In the genomic region with DNA sequence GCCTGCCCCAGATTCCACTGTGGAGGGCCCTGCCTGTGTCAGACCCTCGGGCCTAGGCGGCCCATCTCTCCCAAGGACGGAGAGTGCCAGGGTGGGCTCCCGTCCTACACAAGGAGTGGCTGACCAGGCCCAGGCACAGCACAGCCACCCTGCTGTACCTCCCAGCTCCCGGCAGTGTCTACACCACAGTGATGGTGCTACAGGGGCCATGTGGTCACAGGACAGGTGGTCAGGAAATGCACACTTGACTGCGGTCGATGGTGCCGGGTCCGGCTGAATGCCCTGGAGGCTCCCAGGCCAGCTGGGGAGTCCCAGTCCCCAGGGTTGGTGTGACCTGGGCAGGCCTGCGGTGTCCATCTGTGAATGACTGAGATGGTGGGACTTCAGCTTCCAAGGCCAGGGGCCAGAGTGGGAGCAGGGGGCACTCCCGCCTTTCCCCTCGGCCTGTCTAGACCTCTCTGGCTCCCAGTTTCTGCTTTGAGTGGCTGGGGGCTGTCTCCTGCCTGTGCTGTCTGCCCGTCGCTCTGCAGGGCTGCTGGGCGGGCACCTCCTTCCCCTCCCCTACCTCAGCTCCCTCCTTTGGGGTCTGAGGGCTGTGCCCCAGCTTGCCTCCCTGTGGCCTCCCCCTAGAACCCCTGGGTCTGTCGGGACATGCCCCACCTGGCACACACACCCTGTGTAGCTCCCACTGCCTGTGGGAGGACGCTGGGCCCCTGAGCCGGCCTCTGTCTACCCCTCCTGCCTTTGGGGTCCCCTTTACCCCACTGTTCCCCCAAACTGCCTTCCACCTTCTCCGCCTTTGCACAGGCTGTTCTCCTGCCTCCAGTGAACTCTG, we compare ENCODE assay signal across 17 cellular contexts. TPM values are rescaled to one million over a fixed set of nuclear protein-coding genes. Genes with fewer than 3 reads are reported as not detected.
DNase-seq lines count a peak whose midpoint lies in the region; ATAC-seq and TF ChIP-seq lines count a peak whose summit lies in the region.
"Had no signal": no experiment of that assay in that cellular context is flagged by ENCODE, and none has a peak within 500 bp of the region (broad histone marks: within the 10 kb centered on the region; RNA-seq: fewer than 3 reads in every experiment).

No MANE protein-coding gene starts in this region.

- H3K4me3 ChIP-seq in CD4-positive, CD25-positive, alpha-beta regulatory T cell (ENCODE audit: low read depth, low read length) = no peak overlapping the region
- H3K4me3 ChIP-seq in H7 (ENCODE audit: insufficient read depth, low read depth, low read length) = no peak overlapping the region
- H3K4me3 ChIP-seq: pancreas, suprapubic skin had no signal

- H3K9me3 ChIP-seq in CD4-positive, CD25-positive, alpha-beta regulatory T cell (ENCODE audit: control insufficient read depth in 2 of 2, low read length in 2 of 2) = no peaks in the 10 kb centered on the region
- H3K9me3 ChIP-seq: pancreas, suprapubic skin had no signal

- H3K9me3 Mint-ChIP-seq in CD4-positive, CD25-positive, alpha-beta regulatory T cell = no peaks in the 10 kb centered on the region
- peaks cover 0 to 2% (median 0%) of the 10 kb centered on the region in 5 experiments for H3K9me3 Mint-ChIP-seq in brain
- no peaks in the 10 kb centered on the region for H3K9me3 Mint-ChIP-seq in nephron progenitor cell

- H3K4me1 ChIP-seq in CD4-positive, CD25-positive, alpha-beta regulatory T cell (ENCODE audit: control insufficient read depth, insufficient read depth, low read length, poor library complexity, severe bottlenecking) = peaks cover 6% of the 10 kb centered on the region
- H3K4me1 ChIP-seq: pancreas had no signal

- peak overlapping the region in 2 of 3 donors; percentile 26 to 73 for H3K27ac Mint-ChIP-seq in CD4-positive, CD25-positive, alpha-beta regulatory T cell
- H3K27ac Mint-ChIP-seq in brain = peak overlapping the region in 3 of 5 experiments; percentile 65 to 95 (median 75)
- H3K27ac Mint-ChIP-seq in nephron progenitor cell = peak overlapping the region; percentile 95

- H3K27me3 Mint-ChIP-seq in CD4-positive, CD25-positive, alpha-beta regulatory T cell = no peaks in the 10 kb centered on the region
- no peaks in the 10 kb centered on the region for H3K27me3 Mint-ChIP-seq in brain
- peaks cover 3% of the 10 kb centered on the region for H3K27me3 Mint-ChIP-seq in nephron progenitor cell (ENCODE audit: low read depth, poor library complexity)
- H3K27me3 Mint-ChIP-seq: T-helper 17 cell had no signal

- H3K27me3 ChIP-seq in CD4-positive, CD25-positive, alpha-beta regulatory T cell (ENCODE audit: control insufficient read depth, insufficient read depth, low read length) = no peaks in the 10 kb centered on the region
- H3K27me3 ChIP-seq in H7 (ENCODE audit: control insufficient read depth, insufficient read depth, low read length) = no peaks in the 10 kb centered on the region
- H3K27me3 ChIP-seq: pancreas, suprapubic skin had no signal

- peak overlapping the region in 2 of 4 donors; percentile 38 to 82 for H3K4me3 Mint-ChIP-seq in CD4-positive, CD25-positive, alpha-beta regulatory T cell
- no peak overlapping the region for H3K4me3 Mint-ChIP-seq in brain
- no peak overlapping the region for H3K4me3 Mint-ChIP-seq in nephron progenitor cell
- H3K4me3 Mint-ChIP-seq: T-helper 17 cell had no signal

- H3K36me3 ChIP-seq in CD4-positive, CD25-positive, alpha-beta regulatory T cell (ENCODE audit: control insufficient read depth, insufficient read depth, low read length) = peaks cover 19% of the 10 kb centered on the region
- peaks cover 6% of the 10 kb centered on the region for H3K36me3 ChIP-seq in H7 (replicated peaks; ENCODE audit: control insufficient read depth, insufficient read depth, low read length)

- ATAC-seq in CD4-positive, CD25-positive, alpha-beta regulatory T cell (ENCODE audit: low read depth in 2 of 2) = no peak
- ATAC-seq in HG03460 (IDR thresholded peaks at IDR 0.05; ENCODE audit: unreplicated experiment) = no peak
- ATAC-seq in GM18868 (IDR thresholded peaks at IDR 0.05; ENCODE audit: unreplicated experiment) = no peak
- ATAC-seq: activated CD4-positive, CD25-positive, alpha-beta regulatory T cell treated with anti-CD3 and anti-CD28 coated beads, Interleukin-2, amount 50 U/mL, for 24 hours; left cardiac atrium; pancreas; T-helper 17 cell had no signal

- H3K4me1 Mint-ChIP-seq in CD4-positive, CD25-positive, alpha-beta regulatory T cell = peaks cover 0 to 9% (median 5%) of the 10 kb centered on the region in 4 donors
- H3K4me1 Mint-ChIP-seq in brain (no peaks in the 10 kb centered on the region), nephron progenitor cell (peaks cover 6% of the 10 kb centered on the region)

- no peak overlapping the region for H3K27ac ChIP-seq in CD4-positive, CD25-positive, alpha-beta regulatory T cell (ENCODE audit: insufficient read depth, low read length, poor library complexity, severe bottlenecking)
- H3K27ac ChIP-seq: KMS-11, pancreas, suprapubic skin had no signal

- no peak for DNase-seq in CD4-positive, CD25-positive, alpha-beta regulatory T cell
- DNase-seq in H7 (peak; percentile 47), nephron progenitor cell (no peak), HuH-7.5 (ENCODE audit: low spot score) (no peak)
- DNase-seq in activated CD4-positive, alpha-beta T cell treated with anti-CD3 and anti-CD28 coated beads for 1 hour = no peak
- DNase-seq: DMS79; left cardiac atrium; NCI-H1105; stimulated activated CD4-positive, alpha-beta T cell treated with anti-CD3 and anti-CD28 coated beads, Interleukin-4, amount 100 ng/mL, for 1 hour; T-helper 17 cell had no signal

- peaks cover 5% of the 10 kb centered on the region for H3K36me3 Mint-ChIP-seq in CD4-positive, CD25-positive, alpha-beta regulatory T cell
- H3K36me3 Mint-ChIP-seq in brain = peaks cover 10% of the 10 kb centered on the region
- peaks cover 13% of the 10 kb centered on the region for H3K36me3 Mint-ChIP-seq in nephron progenitor cell (ENCODE audit: low read depth)

- TF ChIP-seq CTCF in brain (conservative IDR thresholded peaks at IDR 0.05) = no peak
- TF ChIP-seq CTCF in nephron progenitor cell (IDR thresholded peaks at IDR 0.05) = no peak

RNA-seq across cellular contexts. Expression of gene DDA1, which starts 12.5 kb away (rescaled TPM):
- 43.8 TPM for total RNA-seq in CD4-positive, CD25-positive, alpha-beta regulatory T cell
- polyA plus RNA-seq in CD4-positive, CD25-positive, alpha-beta regulatory T cell = 10 to 100 TPM; 26.7 to 38.6 (median 32.0) TPM
- total RNA-seq in H7 (2014; rRNA removed; shearing (Covaris generic)) = 32.8 and 50.8 TPM in 2 replicates
- polyA plus RNA-seq in brain (ENCODE audit: insufficient read depth, low read depth, low replicate concordance) = 61.4 TPM

RNA-seq across cellular contexts. Expression of gene ANO8, which starts 12.8 kb away (rescaled TPM):
- total RNA-seq in CD4-positive, CD25-positive, alpha-beta regulatory T cell = 17.8 TPM
- polyA plus RNA-seq in CD4-positive, CD25-positive, alpha-beta regulatory T cell = under 1 TPM in 3 of 4 donors, not detected in 1; 0.06 to 0.11 (median 0.08) TPM
- total RNA-seq in H7 (2014; rRNA removed; shearing (Covaris generic)) = 6.9 and 7.5 TPM in 2 replicates
- polyA plus RNA-seq in brain (ENCODE audit: insufficient read depth, low read depth, low replicate concordance) = 14.9 TPM

RNA-seq across cellular contexts. Expression of gene GTPBP3, which starts 15.5 kb away (rescaled TPM):
- 26.1 TPM for total RNA-seq in CD4-positive, CD25-positive, alpha-beta regulatory T cell
- polyA plus RNA-seq in CD4-positive, CD25-positive, alpha-beta regulatory T cell = 1 to 10 TPM; 5.2 to 9.4 (median 8.7) TPM
- 63.0 and 64.9 TPM in 2 replicates for total RNA-seq in H7 (2014; rRNA removed; shearing (Covaris generic))
- 14.5 TPM for polyA plus RNA-seq in brain (ENCODE audit: insufficient read depth, low read depth, low replicate concordance)

RNA-seq across cellular contexts. Expression of gene MRPL34, which starts 16.2 kb away (rescaled TPM):
- total RNA-seq in CD4-positive, CD25-positive, alpha-beta regulatory T cell = 37.1 TPM
- polyA plus RNA-seq in CD4-positive, CD25-positive, alpha-beta regulatory T cell = 100 to 1,000 TPM; 223 to 248 (median 236) TPM
- total RNA-seq in H7 (2014; rRNA removed; shearing (Covaris generic)) = 76.7 and 121 TPM in 2 replicates
- polyA plus RNA-seq in brain (ENCODE audit: insufficient read depth, low read depth, low replicate concordance) = 125 TPM

RNA-seq across cellular contexts. Expression of gene ABHD8, which starts 18.6 kb away (rescaled TPM):
- 5.1 TPM for total RNA-seq in CD4-positive, CD25-positive, alpha-beta regulatory T cell
- polyA plus RNA-seq in CD4-positive, CD25-positive, alpha-beta regulatory T cell = 1 to 10 TPM; 5.6 to 8.7 (median 6.4) TPM
- total RNA-seq in H7 (2014; rRNA removed; shearing (Covaris generic)) = 13.6 and 15.1 TPM in 2 replicates
- polyA plus RNA-seq in brain (ENCODE audit: insufficient read depth, low read depth, low replicate concordance) = 45.7 TPM
